Comparison of ENCODE assay signal across 8 cellular contexts in the genomic region with DNA sequence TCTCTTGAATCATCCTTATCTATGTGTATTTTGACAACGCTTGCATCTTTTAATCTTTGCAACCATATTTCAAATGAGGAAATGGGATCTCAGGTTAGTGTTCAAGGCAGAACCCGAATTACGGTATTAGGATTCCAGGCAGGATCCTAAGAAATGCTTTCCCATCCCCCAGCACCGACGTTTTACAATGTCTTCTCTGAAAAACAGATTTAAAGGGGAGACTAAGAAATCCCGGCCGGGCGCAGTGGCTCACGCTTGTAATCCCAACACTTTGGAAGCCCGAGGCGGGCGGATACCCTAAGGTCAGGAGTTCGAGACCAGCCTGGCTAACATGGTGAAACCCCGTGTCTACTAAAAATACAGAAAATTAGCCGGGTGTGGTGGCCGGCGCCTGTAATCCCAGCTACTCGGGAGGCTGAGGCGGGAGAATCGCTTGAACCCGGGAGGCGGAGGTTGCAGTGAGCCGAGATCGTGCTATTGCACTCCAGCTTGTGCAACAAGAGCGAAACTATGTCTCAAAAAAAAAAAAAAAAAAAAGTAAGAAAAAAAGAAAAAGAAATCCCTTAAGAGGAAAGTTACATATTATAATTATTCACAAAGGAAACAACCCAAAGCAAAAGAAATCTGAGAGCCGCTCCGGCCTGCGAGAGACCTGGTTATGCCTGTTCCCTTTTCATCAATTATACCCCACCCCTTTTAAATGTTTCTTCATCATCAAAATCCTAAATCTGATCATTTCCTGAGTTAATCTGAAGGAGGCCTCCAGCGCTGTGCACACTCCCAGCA. TPM values are rescaled to one million over a fixed set of nuclear protein-coding genes. Genes with fewer than 3 reads are reported as not detected.
DNase-seq lines count a peak whose midpoint lies in the region; ATAC-seq, FAIRE-seq and TF ChIP-seq lines count a peak whose summit lies in the region.

No MANE protein-coding gene starts in this region.

- TF ChIP-seq POLR2A in A549 (IDR thresholded peaks at IDR 0.05; ENCODE audit: low read length), result no peak

- H4K20me1 ChIP-seq in SK-N-SH (ENCODE audit: insufficient read depth), result no peaks in the 10 kb centered on the region

- TF ChIP-seq CTCF in A549 (IDR thresholded peaks at IDR 0.05) (no peak), SK-N-SH (IDR thresholded peaks at IDR 0.05) (no peak), right atrium auricular region (IDR thresholded peaks at IDR 0.05) (no peak)

- no peak for TF ChIP-seq EP300 in A549 (IDR thresholded peaks at IDR 0.05)
- no peak for TF ChIP-seq EP300 in SK-N-SH (IDR thresholded peaks at IDR 0.05; ENCODE audit: borderline replicate concordance in 1 of 2, low read depth in 1 of 2, low read length in 1 of 2)

- ATAC-seq in A549 (no peak; a peak in 1 of 6 replicates), GM18909 (IDR thresholded peaks at IDR 0.05; ENCODE audit: poor library complexity, unreplicated experiment) (peak; percentile 14), HG03439 (IDR thresholded peaks at IDR 0.05; ENCODE audit: unreplicated experiment) (no peak), left lobe of liver (no peak)

- H3K9me2 ChIP-seq in SK-N-SH, result no peaks in the 10 kb centered on the region

- DNase-seq in A549 (ENCODE audit: low read depth in 1 of 2, low spot score in 1 of 2) (peak in 1 of 2 experiments; percentile 10), SK-N-SH (peak; percentile 1), right atrium auricular region (ENCODE audit: low spot score) (peak; percentile 67), small intestine (no peak), left lobe of liver (ENCODE audit: low spot score) (no peak), NCI-H446 treated with DMSO at 0.1 percent for 48 hours (lab: John Stamatoyannopoulos, UW) (no peak)

- H3K4me2 ChIP-seq in A549 (peak overlapping the region; percentile 79), SK-N-SH (peak overlapping the region; percentile 84)

- TF ChIP-seq RAD21 in A549 (conservative IDR thresholded peaks at IDR 0.05 in 1 of 2, IDR thresholded peaks at IDR 0.05 in 1 of 2) (no peak), SK-N-SH (IDR thresholded peaks at IDR 0.05; ENCODE audit: low read length) (no peak)

- H3K4me1 ChIP-seq in A549 (peaks cover 6% of the 10 kb centered on the region; the same call in 2 of the 3 replicates), SK-N-SH (ENCODE audit: control insufficient read depth in 1 of 2, insufficient read depth in 2 of 2, low read depth in 1 of 2, low read length in 1 of 2) (peaks cover 0 to 10% of the 10 kb centered on the region in 2 experiments; a peak in 3 of 4 replicates), right atrium auricular region (peaks cover 0 to 20% of the 10 kb centered on the region in 2 donors), small intestine (ENCODE audit: control insufficient read depth in 2 of 2, insufficient read depth in 1 of 2, low read depth in 1 of 2, low read length in 1 of 2) (peaks cover 0 to 3% of the 10 kb centered on the region in 2 donors)

- CTCF ChIA-PET in A549 (lab: Yijun Ruan, JAX) (no interaction called here), SK-N-SH (lab: Yijun Ruan, JAX) (interaction anchor here (1.0 kb wide), 1 partner anchor 13 kb away, joined by 3 read pairs; no protein-coding TSS in a partner anchor)

- H3K27ac ChIP-seq in A549 (peak overlapping the region; percentile 86 to 96), SK-N-SH (ENCODE audit: low read depth in 2 of 2, low read length in 1 of 2) (peak overlapping the region; percentile 95 to 97), right atrium auricular region (peak overlapping the region; percentile 87 to 91), small intestine (ENCODE audit: low read depth in 1 of 2, low read length in 1 of 2) (peak overlapping the region; percentile 34 to 96)

- H3K36me3 ChIP-seq in SK-N-SH (replicated peaks in 1 of 2; ENCODE audit: control insufficient read depth in 1 of 2, insufficient read depth in 2 of 2, low read length in 1 of 2) (peaks cover 14 to 21% of the 10 kb centered on the region in 2 experiments), right atrium auricular region (no peaks in the 10 kb centered on the region), small intestine (ENCODE audit: control insufficient read depth in 2 of 2, insufficient read depth in 2 of 2, low read length in 2 of 2) (no peaks in the 10 kb centered on the region)

- no peaks in the 10 kb centered on the region for H3K9me3 ChIP-seq in A549
- H3K9me3 ChIP-seq in SK-N-SH, result no peaks in the 10 kb centered on the region
- no peaks in the 10 kb centered on the region for H3K9me3 ChIP-seq in right atrium auricular region
- H3K9me3 ChIP-seq in small intestine (ENCODE audit: control insufficient read depth, low read depth), result no peaks in the 10 kb centered on the region

- peak overlapping the region; percentile 96 for H3K9ac ChIP-seq in SK-N-SH

- FAIRE-seq in A549 (lab: Jason Lieb, UNC), result peak; percentile 72
- no peak for FAIRE-seq in small intestine (lab: Jason Lieb, UNC)

- no peaks in the 10 kb centered on the region for H3F3A ChIP-seq in SK-N-SH (replicated peaks; ENCODE audit: insufficient read depth)

- H3K27me3 ChIP-seq in SK-N-SH (ENCODE audit: insufficient read depth) (no peaks in the 10 kb centered on the region), right atrium auricular region (no peaks in the 10 kb centered on the region), small intestine (ENCODE audit: control insufficient read depth in 2 of 2, insufficient read depth in 2 of 2, low read length in 2 of 2) (no peaks in the 10 kb centered on the region)

- peak overlapping the region; percentile 79 for H2AFZ ChIP-seq in SK-N-SH (ENCODE audit: low read depth)

- peaks cover 50% of the 10 kb centered on the region for H3K79me2 ChIP-seq in SK-N-SH (ENCODE audit: insufficient read depth)

- H3K4me3 ChIP-seq in A549 (peak overlapping the region; percentile 71), SK-N-SH (ENCODE audit: low read depth in 2 of 2, low read length in 1 of 2) (peak overlapping the region; percentile 71 to 72), right atrium auricular region (peak overlapping the region; percentile 55 to 74), small intestine (ENCODE audit: low read depth in 1 of 2, low read length in 2 of 2) (peak overlapping the region; percentile 66 to 76)

- POLR2A ChIA-PET in A549 (lab: Yijun Ruan, JAX), result interaction anchor here (0.6 to 1.3 kb wide), 4 partner anchors 11 to 457 kb away, joined by 3 to 6 read pairs (median 4); partner anchors contain the start of gene KIFAP3
- POLR2A ChIA-PET in SK-N-SH (lab: Yijun Ruan, JAX), result interaction anchor here (0.6 to 1.6 kb wide), 2 partner anchors 637 to 1044 kb away, joined by 3 to 6 read pairs; partner anchors contain the start of gene SCYL3

- WGBS in A549 (ENCODE audit: missing lambda C conversion rate), result 8% methylated on average over 27 of the region's 29 CpGs
- WGBS in SK-N-SH (ENCODE audit: low lambda C conversion rate), result 3% methylated on average over 29 of the region's 29 CpGs
- WGBS in small intestine, 3 donors, result 7 to 15% (median 10%) methylated on average over 28 to 29 of the region's 29 CpGs

TF ChIP-seq in A549, 52 proteins besides CTCF, POLR2A, EP300 and RAD21:
- TF ChIP-seq SREBF2 (IDR thresholded peaks at IDR 0.05), result no peak
- 0 out of 2 replicates have a peak, but pooled peaks have one; percentile 84 for TF ChIP-seq CHD4 (IDR thresholded peaks at IDR 0.05; ENCODE audit: borderline replicate concordance)

TF ChIP-seq in SK-N-SH, 30 proteins besides CTCF, POLR2A, EP300 and RAD21:
- TF ChIP-seq YY1 (IDR thresholded peaks at IDR 0.05; ENCODE audit: low read depth) (0 out of 2 replicates have a peak, but pooled peaks have one; percentile 7), ELF1 (IDR thresholded peaks at IDR 0.05) (no peak)
TF ChIP-seq in SK-N-SH: peak in this region for 1.

RNA-seq across cellular contexts. Expression of gene GORAB, which starts 0.8 kb away (rescaled TPM):
- 12.9 and 15.1 TPM in 2 replicates for polyA plus RNA-seq in A549 (2011; rRNA removed)
- 3.0 and 3.4 TPM in 2 replicates for polyA plus RNA-seq in A549 (2012; cell fraction: cytosol; rRNA removed)
- 3.3 and 3.9 TPM in 2 replicates for polyA plus RNA-seq in A549 (2012; cell fraction: nucleus; rRNA removed)
- polyA plus RNA-seq in A549 (2017; fragmentation: RNase III; extraction: RNeasy Plus Mini Kit Qiagen cat#74134 plus additional on column Dnase treatment), result 7.1 to 9.0 TPM (median 7.5 TPM) in 3 replicates
- polyA minus RNA-seq in A549 (2011; rRNA and poly(A)+ RNA removed), result 7.2 and 9.5 TPM in 2 replicates
- polyA plus RNA-seq in SK-N-SH (2012; rRNA removed), result 10.5 and 14.3 TPM in 2 replicates
- 8.6 and 8.9 TPM in 2 replicates for polyA plus RNA-seq in SK-N-SH (2012; cell fraction: cytosol; rRNA removed)
- polyA plus RNA-seq in SK-N-SH (2012; cell fraction: nucleus; rRNA removed), result 16.7 and 51.1 TPM in 2 replicates
- total RNA-seq in right atrium auricular region, result 1 to 10 TPM; 4.9 to 9.2 TPM
- polyA plus RNA-seq in small intestine, result 1 to 10 TPM; 4.1 to 7.6 (median 5.8) TPM
- total RNA-seq in left lobe of liver, result 3.4 TPM

Comparison
In these comparisons a context has a peak if more than half of its experiments do, and no peak if none do; other contexts are left out.
1. DNase-seq: peak in SK-N-SH (single experiment) and right atrium auricular region (single experiment); none in small intestine (single experiment), left lobe of liver (single experiment) and NCI-H446 treated with DMSO at 0.1 percent for 48 hours (single experiment).
2. Peak in every context shown above with its lines, with median percentiles within 50 percentile points of each other: H3K27ac ChIP-seq and H3K4me3 ChIP-seq.